1 cellular context compared by ENCODE assay signal in the genomic region with DNA sequence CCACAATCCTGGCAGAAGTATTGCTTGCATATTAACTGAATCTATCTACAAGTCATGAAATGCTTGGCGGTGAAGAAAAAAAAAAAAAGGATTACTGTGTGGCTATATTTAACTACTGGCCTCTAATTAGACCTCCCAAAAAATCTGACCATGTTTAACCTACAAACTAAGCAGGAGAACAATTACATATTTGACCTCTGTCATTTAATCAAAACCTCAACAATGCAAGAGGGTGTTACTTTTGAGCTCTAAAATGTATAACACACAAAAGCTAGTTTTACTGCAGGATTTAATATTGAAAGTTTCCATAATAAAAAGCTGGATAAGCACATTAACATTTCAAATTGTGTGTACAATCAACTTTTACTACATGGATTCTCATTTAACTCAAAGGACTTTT.
TF ChIP-seq lines count a peak whose summit lies in the region.

No MANE protein-coding gene starts in this region.

TF ChIP-seq in GM12878, 131 proteins besides CTCF, POLR2A, EP300 and RAD21 (continued from another document):
- TF ChIP-seq, protein P1, sequence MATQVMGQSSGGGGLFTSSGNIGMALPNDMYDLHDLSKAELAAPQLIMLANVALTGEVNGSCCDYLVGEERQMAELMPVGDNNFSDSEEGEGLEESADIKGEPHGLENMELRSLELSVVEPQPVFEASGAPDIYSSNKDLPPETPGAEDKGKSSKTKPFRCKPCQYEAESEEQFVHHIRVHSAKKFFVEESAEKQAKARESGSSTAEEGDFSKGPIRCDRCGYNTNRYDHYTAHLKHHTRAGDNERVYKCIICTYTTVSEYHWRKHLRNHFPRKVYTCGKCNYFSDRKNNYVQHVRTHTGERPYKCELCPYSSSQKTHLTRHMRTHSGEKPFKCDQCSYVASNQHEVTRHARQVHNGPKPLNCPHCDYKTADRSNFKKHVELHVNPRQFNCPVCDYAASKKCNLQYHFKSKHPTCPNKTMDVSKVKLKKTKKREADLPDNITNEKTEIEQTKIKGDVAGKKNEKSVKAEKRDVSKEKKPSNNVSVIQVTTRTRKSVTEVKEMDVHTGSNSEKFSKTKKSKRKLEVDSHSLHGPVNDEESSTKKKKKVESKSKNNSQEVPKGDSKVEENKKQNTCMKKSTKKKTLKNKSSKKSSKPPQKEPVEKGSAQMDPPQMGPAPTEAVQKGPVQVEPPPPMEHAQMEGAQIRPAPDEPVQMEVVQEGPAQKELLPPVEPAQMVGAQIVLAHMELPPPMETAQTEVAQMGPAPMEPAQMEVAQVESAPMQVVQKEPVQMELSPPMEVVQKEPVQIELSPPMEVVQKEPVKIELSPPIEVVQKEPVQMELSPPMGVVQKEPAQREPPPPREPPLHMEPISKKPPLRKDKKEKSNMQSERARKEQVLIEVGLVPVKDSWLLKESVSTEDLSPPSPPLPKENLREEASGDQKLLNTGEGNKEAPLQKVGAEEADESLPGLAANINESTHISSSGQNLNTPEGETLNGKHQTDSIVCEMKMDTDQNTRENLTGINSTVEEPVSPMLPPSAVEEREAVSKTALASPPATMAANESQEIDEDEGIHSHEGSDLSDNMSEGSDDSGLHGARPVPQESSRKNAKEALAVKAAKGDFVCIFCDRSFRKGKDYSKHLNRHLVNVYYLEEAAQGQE (IDR thresholded peaks at IDR 0.05; ENCODE audit: low read depth, low read length), result no peak
- TF ChIP-seq, protein P2, sequence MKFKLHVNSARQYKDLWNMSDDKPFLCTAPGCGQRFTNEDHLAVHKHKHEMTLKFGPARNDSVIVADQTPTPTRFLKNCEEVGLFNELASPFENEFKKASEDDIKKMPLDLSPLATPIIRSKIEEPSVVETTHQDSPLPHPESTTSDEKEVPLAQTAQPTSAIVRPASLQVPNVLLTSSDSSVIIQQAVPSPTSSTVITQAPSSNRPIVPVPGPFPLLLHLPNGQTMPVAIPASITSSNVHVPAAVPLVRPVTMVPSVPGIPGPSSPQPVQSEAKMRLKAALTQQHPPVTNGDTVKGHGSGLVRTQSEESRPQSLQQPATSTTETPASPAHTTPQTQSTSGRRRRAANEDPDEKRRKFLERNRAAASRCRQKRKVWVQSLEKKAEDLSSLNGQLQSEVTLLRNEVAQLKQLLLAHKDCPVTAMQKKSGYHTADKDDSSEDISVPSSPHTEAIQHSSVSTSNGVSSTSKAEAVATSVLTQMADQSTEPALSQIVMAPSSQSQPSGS (IDR thresholded peaks at IDR 0.05; ENCODE audit: low read length), result no peak
- TF ChIP-seq ZNF24 (IDR thresholded peaks at IDR 0.05) (no peak), YBX1 (IDR thresholded peaks at IDR 0.05) (no peak)
